In genomic region chr22:16561093-16561658, GRCh38 we compare ENCODE assay signal across 4 cellular contexts. TPM values are rescaled to one million over a fixed set of nuclear protein-coding genes. Genes with fewer than 3 reads are reported as not detected.
"Had no signal": no experiment of that assay in that cellular context is flagged by ENCODE, and none has a peak within 500 bp of the region (broad histone marks: within the 10 kb centered on the region; RNA-seq: fewer than 3 reads in every experiment).

No MANE protein-coding gene starts in this region.

RNA-seq across cellular contexts. Expression of gene CCT8L2, which starts 31.4 kb away (rescaled TPM):
- total RNA-seq: LHCN-M2, M059J, MCF 10A, NCI-H460 had no signal
